1 cellular context compared by ENCODE assay signal in genomic region chr2:132282911-132283310, GRCh38.
TF ChIP-seq lines count a peak whose summit lies in the region.

No MANE protein-coding gene starts in this region.

TF ChIP-seq in GM12878, 131 proteins besides CTCF, POLR2A, EP300 and RAD21 (continued from another document):
- TF ChIP-seq ZNF622 (IDR thresholded peaks at IDR 0.05), result no peak
